In genomic region chr13:109778102-109778542, GRCh38 we compare ENCODE assay signal across 8 cellular contexts. TPM values are rescaled to one million over a fixed set of nuclear protein-coding genes. Genes with fewer than 3 reads are reported as not detected.
DNase-seq lines count a peak whose midpoint lies in the region; ATAC-seq and TF ChIP-seq lines count a peak whose summit lies in the region.

No MANE protein-coding gene starts in this region.

- no TSS peak for BruUV-seq in OCI-LY7 (replicated peaks; lab: Mats Ljungman, UMichigan)

- H3K27me3 ChIP-seq in right atrium auricular region (no peaks in the 10 kb centered on the region), testis (no peaks in the 10 kb centered on the region), uterus (no peaks in the 10 kb centered on the region)

- 56 to 60% methylated on average over 5 to 6 of the region's 6 CpGs for WGBS in testis, 2 donors

- H3K4me3 ChIP-seq in right atrium auricular region, result peak overlapping the region in 1 of 2 donors; percentile 62
- peak overlapping the region; percentile 72 for H3K4me3 ChIP-seq in fibroblast of villous mesenchyme (ENCODE audit: low read depth, low read length)
- H3K4me3 ChIP-seq in testis, result no peak overlapping the region
- H3K4me3 ChIP-seq in uterus, result peak overlapping the region in 1 of 2 donors; percentile 45
- no peak overlapping the region for H3K4me3 ChIP-seq in OCI-LY7 (ENCODE audit: low read depth, low read length, poor library complexity, severe bottlenecking)

- peak; percentile 24 for ATAC-seq in Right ventricle myocardium inferior
- ATAC-seq in SK-N-SH treated with all-trans-retinoic acid at 6 μM for 48 hours, result peak; percentile 14
- no peak for ATAC-seq in HG02571 (IDR thresholded peaks at IDR 0.05; ENCODE audit: unreplicated experiment)

- TF ChIP-seq CTCF in right atrium auricular region (IDR thresholded peaks at IDR 0.05) (no peak), fibroblast of villous mesenchyme (IDR thresholded peaks at IDR 0.05; ENCODE audit: insufficient read depth, low read depth, low read length) (no peak), testis (IDR thresholded peaks at IDR 0.05) (no peak), uterus (IDR thresholded peaks at IDR 0.05) (no peak), OCI-LY7 (conservative IDR thresholded peaks at IDR 0.05; ENCODE audit: low read length) (no peak)

- no peaks in the 10 kb centered on the region for H3K9me2 ChIP-seq in OCI-LY7 (ENCODE audit: insufficient read depth, low read length)

- no peak overlapping the region for H3K4me2 ChIP-seq in OCI-LY7 (ENCODE audit: low read length)

- H3K36me3 ChIP-seq in right atrium auricular region (peaks cover 71% of the 10 kb centered on the region), testis (ENCODE audit: low read depth, missing control alignments) (no peaks in the 10 kb centered on the region), uterus (no peaks in the 10 kb centered on the region), OCI-LY7 (ENCODE audit: insufficient read depth, low read length) (no peaks in the 10 kb centered on the region)

- CTCF ChIA-PET in OCI-LY7 (lab: Charles Lee; ENCODE audit: unreplicated experiment), result no interaction called here

- H3K27ac ChIP-seq in right atrium auricular region (peak overlapping the region in 1 of 2 donors; percentile 35), testis (peak overlapping the region; percentile 19 to 28), uterus (peak overlapping the region in 1 of 2 donors; percentile 6), OCI-LY7 (ENCODE audit: low read depth, low read length, poor library complexity, severe bottlenecking) (no peak overlapping the region)

- no peak for TF ChIP-seq POLR2A in testis (IDR thresholded peaks at IDR 0.05)
- no peak for TF ChIP-seq POLR2A in uterus (IDR thresholded peaks at IDR 0.05)

- H4K20me1 ChIP-seq in OCI-LY7 (ENCODE audit: insufficient read depth, low read length), result no peaks in the 10 kb centered on the region

- H3K4me1 ChIP-seq in right atrium auricular region, result peaks cover 0 to 67% of the 10 kb centered on the region in 2 donors
- peaks cover 40% of the 10 kb centered on the region for H3K4me1 ChIP-seq in testis
- peaks cover 1 to 9% of the 10 kb centered on the region in 2 donors for H3K4me1 ChIP-seq in uterus
- peaks cover 5% of the 10 kb centered on the region for H3K4me1 ChIP-seq in OCI-LY7 (ENCODE audit: insufficient read depth, low read length, poor library complexity, severe bottlenecking)

- no peaks in the 10 kb centered on the region for H3K79me2 ChIP-seq in OCI-LY7 (ENCODE audit: insufficient read depth, low read depth, low read length)

- H3K9me3 ChIP-seq in right atrium auricular region, result no peaks in the 10 kb centered on the region
- H3K9me3 ChIP-seq in testis, result no peaks in the 10 kb centered on the region
- no peaks in the 10 kb centered on the region for H3K9me3 ChIP-seq in uterus
- no peaks in the 10 kb centered on the region for H3K9me3 ChIP-seq in OCI-LY7 (ENCODE audit: low read length)

- no peak overlapping the region for H2AFZ ChIP-seq in OCI-LY7 (ENCODE audit: low read length)

- POLR2A ChIA-PET in OCI-LY7 (lab: Charles Lee), result no interaction called here

- intact Hi-C loops in Right ventricle myocardium inferior (cut with DNase I), result no loop called here
- intact Hi-C loops in testis (cut with DNase I; ENCODE audit: low total_unique reads), result no loop called here
- intact Hi-C loops in uterus (cut with DNase I; ENCODE audit: low total_unique reads), result no loop called here
- intact Hi-C loops in OCI-LY7 (cut with micrococcal nuclease; ENCODE audit: unreplicated experiment), result no loop called here

- no peak for DNase-seq in Right ventricle myocardium inferior (ENCODE audit: missing footprints)
- no peak for DNase-seq in right atrium auricular region (ENCODE audit: low spot score)
- peak; percentile 47 for DNase-seq in fibroblast of villous mesenchyme (ENCODE audit: low read depth)
- DNase-seq in testis, result no peak
- DNase-seq in uterus, result no peak
- no peak for DNase-seq in OCI-LY7 (ENCODE audit: low spot score)

TF ChIP-seq in SK-N-SH treated with all-trans-retinoic acid at 6 μM for 48 hours, 23 proteins besides CTCF, POLR2A, EP300 and RAD21:
- no peak for TF ChIP-seq ISL1 (CRISPR knock-in tag; IDR thresholded peaks at IDR 0.05)
- no peak for TF ChIP-seq BACH2 (CRISPR knock-in tag; IDR thresholded peaks at IDR 0.05; ENCODE audit: borderline replicate concordance)
- TF ChIP-seq ARNTL (CRISPR knock-in tag; IDR thresholded peaks at IDR 0.05; ENCODE audit: borderline replicate concordance, low read depth), result no peak
- 0 out of 2 replicates have a peak, but pooled peaks have one; percentile 73 for TF ChIP-seq POU6F1 (CRISPR knock-in tag; IDR thresholded peaks at IDR 0.05; ENCODE audit: borderline replicate concordance, low read depth)
- 0 out of 2 replicates have a peak, but pooled peaks have one; percentile 40 for TF ChIP-seq CSDC2 (CRISPR knock-in tag; IDR thresholded peaks at IDR 0.05)

RNA-seq across cellular contexts. Expression of gene IRS2, which starts 8.3 kb away (rescaled TPM):
- total RNA-seq in Right ventricle myocardium inferior, result 9.7 TPM
- total RNA-seq in right atrium auricular region, result 10 to 100 TPM; 21.2 to 57.6 TPM
- total RNA-seq in fibroblast of villous mesenchyme, result 6.4 and 19.0 TPM in 2 replicates
- 10 to 100 TPM; 23.9 to 33.4 TPM for total RNA-seq in testis
- polyA plus RNA-seq in testis (ENCODE audit: insufficient read depth, low read depth, low replicate concordance), result 6.9 TPM
- total RNA-seq in uterus, result 10 to 100 TPM in 2 of 4 donors, 1 to 10 TPM in 2; 6.5 to 20.3 (median 11.7) TPM
- total RNA-seq in OCI-LY7 (2014; rRNA removed; shearing (Covaris generic)), result 0.63 and 0.77 TPM in 2 replicates
- total RNA-seq in OCI-LY7 (2022), result 2.7 and 2.9 TPM in 2 replicates
